In the genomic region with DNA sequence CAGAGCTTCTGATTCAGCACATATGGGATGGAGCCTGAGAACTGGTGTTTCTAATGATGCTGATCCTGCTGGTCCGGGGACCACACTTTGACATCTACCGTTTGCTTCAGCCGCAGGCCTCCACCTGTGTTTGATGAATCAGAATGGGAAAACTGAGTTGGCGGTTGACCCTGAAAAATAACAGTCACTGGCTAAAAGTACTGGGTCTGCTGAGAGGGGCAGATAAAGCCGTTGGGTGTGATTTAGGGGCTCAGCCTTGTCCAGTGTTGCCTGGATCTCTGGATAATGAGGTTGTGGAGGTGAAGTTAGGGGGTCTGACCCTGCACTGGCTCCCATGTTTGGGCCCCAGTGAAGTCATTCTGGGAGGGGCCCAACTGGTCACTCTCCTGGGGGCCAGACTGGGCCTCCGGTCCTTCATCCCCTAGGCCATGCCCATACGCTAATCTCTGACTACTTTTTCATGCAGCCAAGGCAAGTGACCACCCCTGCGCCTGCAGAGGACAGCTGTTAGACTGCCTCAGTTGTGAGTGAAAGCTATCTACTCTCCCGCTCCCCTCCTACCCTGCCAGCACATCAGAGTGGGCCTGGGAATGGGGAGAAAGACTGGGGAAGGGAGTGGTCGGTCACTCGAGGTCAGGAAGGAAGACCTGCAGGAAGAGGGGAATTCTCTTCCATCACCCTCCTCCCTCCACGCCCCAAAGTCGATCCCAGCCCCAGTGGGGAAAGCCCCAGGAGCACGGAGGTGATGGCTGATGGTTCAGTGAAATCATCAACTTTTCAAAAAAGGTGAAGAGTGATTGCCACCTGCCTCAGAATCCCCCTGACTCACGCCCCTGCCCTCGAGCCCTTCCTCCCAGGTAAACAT, we compare ENCODE assay signal across 14 cellular contexts. TPM values are rescaled to one million over a fixed set of nuclear protein-coding genes. Genes with fewer than 3 reads are reported as not detected.
DNase-seq lines count a peak whose midpoint lies in the region; ATAC-seq, FAIRE-seq and TF ChIP-seq lines count a peak whose summit lies in the region.
"Had no signal": no experiment of that assay in that cellular context is flagged by ENCODE, and none has a peak within 500 bp of the region (broad histone marks: within the 10 kb centered on the region; RNA-seq: fewer than 3 reads in every experiment).

No MANE protein-coding gene starts in this region.

- H3K9me3 Mint-ChIP-seq in activated T-helper 17 cell treated with anti-CD3 and anti-CD28 coated beads, Interleukin-2, amount 50 U/mL, for 72 hours = no peaks in the 10 kb centered on the region
- H3K9me3 Mint-ChIP-seq: activated T-cell treated with anti-CD3 and anti-CD28 coated beads, Interleukin-2, amount 50 U/mL, for 24 hours; effector memory CD8-positive, alpha-beta T cell; stimulated activated naive B cell treated with anti-CD40 and anti-IgM and Interleukin-4, amounts not matched to agents 10 μg/mL and 1 μg/mL and 100 μg/mL, for 72 hours had no signal

- peak; percentile 89 for DNase-seq in GM12865 (ENCODE audit: low read depth)
- DNase-seq in GM19239 (ENCODE audit: insufficient read length, low spot score) = no peak
- DNase-seq in NK-92 treated with Interleukin-12 subunit alpha and Interleukin-12 subunit beta, amount 100 ng/mL, for 24 hours (lab: John Stamatoyannopoulos, UW) = no peak
- DNase-seq in effector CD4-positive, alpha-beta T cell = no peak
- no peak for DNase-seq in caudate nucleus (lab: John Stamatoyannopoulos, UW)
- DNase-seq in NCI-H1417 (lab: John Stamatoyannopoulos, UW) = no peak
- DNase-seq: activated T-cell treated with anti-CD3 and anti-CD28 coated beads, Interleukin-2, amount 50 U/mL, for 24 hours; effector memory CD8-positive, alpha-beta T cell; GDM1; NCI-H446; Right ventricle myocardium superior; stimulated activated naive B cell treated with anti-CD40 and anti-IgM and Interleukin-4, amounts not matched to agents 10 μg/mL and 1 μg/mL and 100 μg/mL, for 72 hours had no signal

- H3K27ac Mint-ChIP-seq in activated T-helper 17 cell treated with anti-CD3 and anti-CD28 coated beads, Interleukin-2, amount 50 U/mL, for 72 hours = peak overlapping the region; percentile 81
- H3K27ac Mint-ChIP-seq: activated T-cell treated with anti-CD3 and anti-CD28 coated beads, Interleukin-2, amount 50 U/mL, for 24 hours; effector memory CD8-positive, alpha-beta T cell; stimulated activated naive B cell treated with anti-CD40 and anti-IgM and Interleukin-4, amounts not matched to agents 10 μg/mL and 1 μg/mL and 100 μg/mL, for 72 hours had no signal

- H3K4me1 Mint-ChIP-seq in activated T-helper 17 cell treated with anti-CD3 and anti-CD28 coated beads, Interleukin-2, amount 50 U/mL, for 72 hours = peaks cover 35% of the 10 kb centered on the region

- H3K4me3 ChIP-seq in GM12865 (ENCODE audit: low read depth, low read length) = peak overlapping the region; percentile 37

- peaks cover 20% of the 10 kb centered on the region for H3K27me3 Mint-ChIP-seq in activated T-helper 17 cell treated with anti-CD3 and anti-CD28 coated beads, Interleukin-2, amount 50 U/mL, for 72 hours
- H3K27me3 Mint-ChIP-seq: stimulated activated naive B cell treated with anti-CD40 and anti-IgM and Interleukin-4, amounts not matched to agents 10 μg/mL and 1 μg/mL and 100 μg/mL, for 72 hours had no signal

- H3K4me3 Mint-ChIP-seq in activated T-helper 17 cell treated with anti-CD3 and anti-CD28 coated beads, Interleukin-2, amount 50 U/mL, for 72 hours = peak overlapping the region; percentile 65
- H3K4me3 Mint-ChIP-seq: activated T-cell treated with anti-CD3 and anti-CD28 coated beads, Interleukin-2, amount 50 U/mL, for 24 hours; effector memory CD8-positive, alpha-beta T cell; stimulated activated naive B cell treated with anti-CD40 and anti-IgM and Interleukin-4, amounts not matched to agents 10 μg/mL and 1 μg/mL and 100 μg/mL, for 72 hours had no signal

- FAIRE-seq in GM19239 (lab: Jason Lieb, UNC) = peak; percentile 83

- H3K27ac ChIP-seq in caudate nucleus (ENCODE audit: low read depth, low read length) = no peak overlapping the region

- H3K36me3 Mint-ChIP-seq in activated T-helper 17 cell treated with anti-CD3 and anti-CD28 coated beads, Interleukin-2, amount 50 U/mL, for 72 hours (ENCODE audit: low read depth) = no peaks in the 10 kb centered on the region

- TF ChIP-seq CTCF in GM12865 (IDR thresholded peaks at IDR 0.05; ENCODE audit: insufficient read depth, low read depth, low read length, missing control alignments) = no peak

- peak; percentile 37 for ATAC-seq in HG02973 (IDR thresholded peaks at IDR 0.05; ENCODE audit: unreplicated experiment)
- ATAC-seq in activated T-helper 17 cell treated with anti-CD3 and anti-CD28 coated beads, Interleukin-2, amount 50 U/mL, for 72 hours (replicated peaks) = peak; percentile 55
- ATAC-seq: effector memory CD8-positive, alpha-beta T cell had no signal

RNA-seq across cellular contexts. Expression of a gene that starts 27.7 kb away (rescaled TPM):
- under 1 TPM in 1 of 2 donors, not detected in 1; 0.52 TPM for total RNA-seq in activated T-helper 17 cell treated with anti-CD3 and anti-CD28 coated beads, Interleukin-2, amount 50 U/mL, for 72 hours

RNA-seq across cellular contexts. Expression of a gene that starts 37.7 kb away (rescaled TPM):
- 10 to 100 TPM; 36.9 to 41.3 TPM for total RNA-seq in activated T-helper 17 cell treated with anti-CD3 and anti-CD28 coated beads, Interleukin-2, amount 50 U/mL, for 72 hours
